In the genomic region with DNA sequence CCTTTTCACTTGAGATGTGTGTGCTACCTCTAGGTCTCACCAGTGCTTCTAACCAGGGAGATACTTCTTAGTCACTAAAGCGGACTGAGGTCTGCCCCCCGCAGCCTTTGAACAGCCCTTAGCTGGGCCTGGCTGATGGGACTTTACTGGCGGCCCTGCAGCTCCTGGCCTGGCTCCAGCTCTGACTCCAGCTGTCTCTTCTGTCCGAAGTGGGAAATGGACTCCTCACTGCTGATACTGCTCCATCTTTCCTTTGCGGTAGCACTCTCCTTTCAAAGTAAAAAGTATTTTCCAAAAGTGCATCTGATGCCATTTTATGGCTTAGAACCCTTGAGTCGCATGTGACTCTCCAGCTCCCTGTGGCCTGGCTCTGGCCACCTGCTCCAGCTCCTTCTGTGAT, we compare ENCODE assay signal across 20 cellular contexts.
DNase-seq lines count a peak whose midpoint lies in the region; ATAC-seq and TF ChIP-seq lines count a peak whose summit lies in the region.
"Had no signal": no experiment of that assay in that cellular context is flagged by ENCODE, and none has a peak within 500 bp of the region (broad histone marks: within the 10 kb centered on the region; RNA-seq: fewer than 3 reads in every experiment).

No MANE protein-coding gene starts in this region.

- H3K9me3 ChIP-seq in psoas muscle, result no peaks in the 10 kb centered on the region
- H3K9me3 ChIP-seq: BLaER1, SJCRH30 had no signal

- intact Hi-C loops in left ventricle myocardium superior (cut with micrococcal nuclease), result no loop called here
- intact Hi-C loops in psoas muscle (cut with DNase I), result no loop called here

- ATAC-seq in left ventricle myocardium superior (peak; percentile 48), psoas muscle (peak; percentile 51 to 80 (median 58)), HG03025 (IDR thresholded peaks at IDR 0.05; ENCODE audit: low FRiP score, unreplicated experiment) (no peak)

- WGBS in psoas muscle, 3 donors, result 29 to 49% (median 35%) methylated on average over 6 of the region's 6 CpGs

- DNase-seq in Ammon's horn (ENCODE audit: low spot score) (peak; percentile 32), G401 (ENCODE audit: low spot score) (peak; percentile 27), left ventricle myocardium superior (peak; percentile 56), psoas muscle (peak in 1 of 2 donors; percentile 69)
- DNase-seq in stimulated activated CD4-positive, alpha-beta T cell treated with anti-CD3 and anti-CD28 coated beads, Interleukin-2, amount 100 ng/mL, for 24 hours, result no peak
- DNase-seq in activated effector memory CD4-positive, alpha-beta T cell treated with Interleukin-2 at 50 U/mL for 16 hours, result no peak
- DNase-seq: CD4-positive, alpha-beta T cell; COR-L47; DND-41; H7; KG1; NCI-H1092 treated with DMSO at 0.1 percent for 48 hours; NCI-H1436 treated with DMSO at 0.1 percent for 48 hours; NCI-H1930; NCI-H524; NCI-H774; NK-92 treated with Interleukin-12 subunit alpha and Interleukin-12 subunit beta, amount 100 ng/mL, for 24 hours; SJCRH30 had no signal

- peaks cover 7% of the 10 kb centered on the region for H3K4me1 ChIP-seq in psoas muscle
- H3K4me1 ChIP-seq: BLaER1, SJCRH30 had no signal

- H3K36me3 ChIP-seq in psoas muscle (ENCODE audit: insufficient read depth in 1 of 2, low read depth in 1 of 2), result no peaks in the 10 kb centered on the region
- H3K36me3 ChIP-seq: SJCRH30 had no signal

- no peak overlapping the region for H3K27ac ChIP-seq in psoas muscle
- H3K27ac ChIP-seq: BLaER1, SJCRH30 had no signal

- TF ChIP-seq CTCF in psoas muscle (IDR thresholded peaks at IDR 0.05), result no peak

- in situ Hi-C loops in G401 (cut with HindIII; ENCODE audit: low sequenced_read_pairs), result no loop called here

- no peak overlapping the region for H3K4me3 ChIP-seq in psoas muscle
- H3K4me3 ChIP-seq: BLaER1, SJCRH30 had no signal

- no peaks in the 10 kb centered on the region for H3K27me3 ChIP-seq in psoas muscle (ENCODE audit: insufficient read depth in 3 of 3, low read length in 2 of 3)
- H3K27me3 ChIP-seq: BLaER1, SJCRH30 had no signal

Comparison
In these comparisons a context has a peak if more than half of its experiments do, and no peak if none do; other contexts are left out.
1. DNase-seq: peak in Ammon's horn (single experiment), G401 (single experiment) and left ventricle myocardium superior (single experiment); none in stimulated activated CD4-positive, alpha-beta T cell treated with anti-CD3 and anti-CD28 coated beads, Interleukin-2, amount 100 ng/mL, for 24 hours (0 of 2) and activated effector memory CD4-positive, alpha-beta T cell treated with Interleukin-2 at 50 U/mL for 16 hours (single experiment).